ENCODE assay signal across 18 cellular contexts in the genomic region with DNA sequence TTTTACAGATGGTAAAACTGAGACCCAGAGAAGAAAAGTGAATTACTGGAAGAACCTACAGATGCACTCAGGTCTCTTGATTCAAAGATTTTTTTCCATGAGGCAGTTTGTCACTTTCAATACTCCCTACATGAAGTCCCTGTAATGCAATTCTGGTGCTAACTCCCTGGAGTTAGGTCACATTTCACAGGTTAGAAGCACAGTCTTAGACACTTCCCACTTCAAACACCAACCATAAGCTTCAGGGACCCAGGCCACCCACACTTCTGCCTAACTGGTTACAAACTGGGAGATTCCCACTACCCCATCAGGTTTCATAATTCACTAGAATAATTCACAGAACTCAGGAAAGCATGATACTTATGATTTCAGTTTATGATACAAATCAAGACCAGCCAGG. TPM values are rescaled to one million over a fixed set of nuclear protein-coding genes. Genes with fewer than 3 reads are reported as not detected.
DNase-seq lines count a peak whose midpoint lies in the region; ATAC-seq lines count a peak whose summit lies in the region.
"Had no signal": no experiment of that assay in that cellular context is flagged by ENCODE, and none has a peak within 500 bp of the region (broad histone marks: within the 10 kb centered on the region; RNA-seq: fewer than 3 reads in every experiment).

No MANE protein-coding gene starts in this region.

- DNase-seq in activated CD4-positive, alpha-beta T cell treated with anti-CD3 and anti-CD28 coated beads, Interleukin-2, amount 10 ng/mL, durations not matched to agents 24 days and 14 days: no peak
- no peak for DNase-seq in activated CD4-positive, alpha-beta T cell treated with anti-CD3 and anti-CD28 coated beads, Interleukin-2, amount 50 U/mL, for 1 hour
- no peak for DNase-seq in activated T-cell treated with anti-CD3 and anti-CD28 coated beads, Interleukin-2, amount 50 U/mL, for 24 hours
- DNase-seq in activated T-cell treated with anti-CD3 and anti-CD28 coated beads, Interleukin-2, amount 50 U/mL, for 4 hours: no peak
- DNase-seq in stimulated activated effector memory CD8-positive, alpha-beta T cell treated with anti-CD3 and anti-CD28 coated beads, Interleukin-12 subunit alpha, Interleukin-12 subunit beta, amount 100 ng/mL, for 72 hours (ENCODE audit: low spot score in 2 of 2): no peak
- DNase-seq in hepatic stellate cell (ENCODE audit: low spot score): no peak
- DNase-seq: 8988T; CD4-positive, alpha-beta memory T cell; DMS153; DMS79; GDM1 had no signal

- peaks cover 65% of the 10 kb centered on the region for H3K36me3 Mint-ChIP-seq in activated CD4-positive, alpha-beta T cell treated with anti-CD3 and anti-CD28 coated beads, Interleukin-2, amount 10 ng/mL, durations not matched to agents 24 days and 14 days (ENCODE audit: low read depth)
- peaks cover 92% of the 10 kb centered on the region for H3K36me3 Mint-ChIP-seq in activated T-cell treated with anti-CD3 and anti-CD28 coated beads, Interleukin-2, amount 50 U/mL, for 24 hours (ENCODE audit: low read depth)
- peaks cover 67% of the 10 kb centered on the region for H3K36me3 Mint-ChIP-seq in activated T-cell treated with anti-CD3 and anti-CD28 coated beads, Interleukin-2, amount 50 U/mL, for 4 hours (ENCODE audit: insufficient read depth)
- H3K36me3 Mint-ChIP-seq in activated T-helper 17 cell treated with anti-CD3 and anti-CD28 coated beads, Interleukin-2, amount 50 U/mL, for 72 hours (ENCODE audit: low read depth): peaks cover 98% of the 10 kb centered on the region
- H3K36me3 Mint-ChIP-seq in stimulated activated effector memory CD8-positive, alpha-beta T cell treated with anti-CD3 and anti-CD28 coated beads, Interleukin-12 subunit alpha, Interleukin-12 subunit beta, amount 100 ng/mL, for 72 hours: peaks cover 82% of the 10 kb centered on the region

- H3K4me3 Mint-ChIP-seq in activated CD4-positive, alpha-beta T cell treated with anti-CD3 and anti-CD28 coated beads, Interleukin-2, amount 10 ng/mL, durations not matched to agents 24 days and 14 days: no peak overlapping the region
- no peak overlapping the region for H3K4me3 Mint-ChIP-seq in activated T-cell treated with anti-CD3 and anti-CD28 coated beads, Interleukin-2, amount 50 U/mL, for 24 hours
- H3K4me3 Mint-ChIP-seq in activated T-cell treated with anti-CD3 and anti-CD28 coated beads, Interleukin-2, amount 50 U/mL, for 4 hours: no peak overlapping the region
- no peak overlapping the region for H3K4me3 Mint-ChIP-seq in activated T-helper 17 cell treated with anti-CD3 and anti-CD28 coated beads, Interleukin-2, amount 50 U/mL, for 72 hours
- no peak overlapping the region for H3K4me3 Mint-ChIP-seq in stimulated activated effector memory CD8-positive, alpha-beta T cell treated with anti-CD3 and anti-CD28 coated beads, Interleukin-12 subunit alpha, Interleukin-12 subunit beta, amount 100 ng/mL, for 72 hours
- H3K4me3 Mint-ChIP-seq: CD14-positive monocyte; CD4-positive, alpha-beta memory T cell had no signal

- H3K27ac Mint-ChIP-seq in activated CD4-positive, alpha-beta T cell treated with anti-CD3 and anti-CD28 coated beads, Interleukin-2, amount 10 ng/mL, durations not matched to agents 24 days and 14 days: peak overlapping the region; percentile 3
- peak overlapping the region; percentile 68 for H3K27ac Mint-ChIP-seq in activated T-cell treated with anti-CD3 and anti-CD28 coated beads, Interleukin-2, amount 50 U/mL, for 24 hours
- H3K27ac Mint-ChIP-seq in activated T-helper 17 cell treated with anti-CD3 and anti-CD28 coated beads, Interleukin-2, amount 50 U/mL, for 72 hours: no peak overlapping the region
- peak overlapping the region; percentile 33 for H3K27ac Mint-ChIP-seq in stimulated activated effector memory CD8-positive, alpha-beta T cell treated with anti-CD3 and anti-CD28 coated beads, Interleukin-12 subunit alpha, Interleukin-12 subunit beta, amount 100 ng/mL, for 72 hours

- no peaks in the 10 kb centered on the region for H3K27me3 Mint-ChIP-seq in activated CD4-positive, alpha-beta T cell treated with anti-CD3 and anti-CD28 coated beads, Interleukin-2, amount 10 ng/mL, durations not matched to agents 24 days and 14 days
- H3K27me3 Mint-ChIP-seq in activated T-cell treated with anti-CD3 and anti-CD28 coated beads, Interleukin-2, amount 50 U/mL, for 24 hours: no peaks in the 10 kb centered on the region
- no peaks in the 10 kb centered on the region for H3K27me3 Mint-ChIP-seq in activated T-cell treated with anti-CD3 and anti-CD28 coated beads, Interleukin-2, amount 50 U/mL, for 4 hours (ENCODE audit: low read depth)
- no peaks in the 10 kb centered on the region for H3K27me3 Mint-ChIP-seq in activated T-helper 17 cell treated with anti-CD3 and anti-CD28 coated beads, Interleukin-2, amount 50 U/mL, for 72 hours
- H3K27me3 Mint-ChIP-seq: CD4-positive, alpha-beta memory T cell had no signal

- intact Hi-C loops in activated CD4-positive, alpha-beta T cell treated with anti-CD3 and anti-CD28 coated beads, Interleukin-2, amount 10 ng/mL, durations not matched to agents 24 days and 14 days (cut with micrococcal nuclease): no loop called here

- H3K9me3 Mint-ChIP-seq in activated CD4-positive, alpha-beta T cell treated with anti-CD3 and anti-CD28 coated beads, Interleukin-2, amount 10 ng/mL, durations not matched to agents 24 days and 14 days: no peaks in the 10 kb centered on the region
- H3K9me3 Mint-ChIP-seq in activated T-cell treated with anti-CD3 and anti-CD28 coated beads, Interleukin-2, amount 50 U/mL, for 24 hours: no peaks in the 10 kb centered on the region
- H3K9me3 Mint-ChIP-seq in activated T-cell treated with anti-CD3 and anti-CD28 coated beads, Interleukin-2, amount 50 U/mL, for 4 hours: no peaks in the 10 kb centered on the region
- no peaks in the 10 kb centered on the region for H3K9me3 Mint-ChIP-seq in activated T-helper 17 cell treated with anti-CD3 and anti-CD28 coated beads, Interleukin-2, amount 50 U/mL, for 72 hours
- H3K9me3 Mint-ChIP-seq in stimulated activated effector memory CD8-positive, alpha-beta T cell treated with anti-CD3 and anti-CD28 coated beads, Interleukin-12 subunit alpha, Interleukin-12 subunit beta, amount 100 ng/mL, for 72 hours: no peaks in the 10 kb centered on the region
- H3K9me3 Mint-ChIP-seq: CD14-positive monocyte; CD4-positive, alpha-beta memory T cell had no signal

- ATAC-seq in activated T-cell treated with anti-CD3 and anti-CD28 coated beads, Interleukin-2, amount 50 U/mL, for 4 hours: no peak
- ATAC-seq in activated T-helper 17 cell treated with anti-CD3 and anti-CD28 coated beads, Interleukin-2, amount 50 U/mL, for 72 hours (replicated peaks): peak; percentile 79
- no peak for ATAC-seq in stimulated activated effector memory CD8-positive, alpha-beta T cell treated with anti-CD3 and anti-CD28 coated beads, Interleukin-12 subunit alpha, Interleukin-12 subunit beta, amount 100 ng/mL, for 72 hours

- peaks cover 2% of the 10 kb centered on the region for H3K4me1 Mint-ChIP-seq in activated CD4-positive, alpha-beta T cell treated with anti-CD3 and anti-CD28 coated beads, Interleukin-2, amount 10 ng/mL, durations not matched to agents 24 days and 14 days
- H3K4me1 Mint-ChIP-seq in activated T-cell treated with anti-CD3 and anti-CD28 coated beads, Interleukin-2, amount 50 U/mL, for 24 hours (ENCODE audit: low read depth): peaks cover 14% of the 10 kb centered on the region
- peaks cover 2% of the 10 kb centered on the region for H3K4me1 Mint-ChIP-seq in activated T-cell treated with anti-CD3 and anti-CD28 coated beads, Interleukin-2, amount 50 U/mL, for 4 hours (ENCODE audit: low read depth)
- peaks cover 13% of the 10 kb centered on the region for H3K4me1 Mint-ChIP-seq in activated T-helper 17 cell treated with anti-CD3 and anti-CD28 coated beads, Interleukin-2, amount 50 U/mL, for 72 hours
- H3K4me1 Mint-ChIP-seq in stimulated activated effector memory CD8-positive, alpha-beta T cell treated with anti-CD3 and anti-CD28 coated beads, Interleukin-12 subunit alpha, Interleukin-12 subunit beta, amount 100 ng/mL, for 72 hours: peaks cover 4% of the 10 kb centered on the region
- H3K4me1 Mint-ChIP-seq: CD14-positive monocyte; CD4-positive, alpha-beta memory T cell had no signal

RNA-seq across cellular contexts. Expression of gene FOXI1, which starts 29.0 kb away (rescaled TPM):
- total RNA-seq in activated CD4-positive, alpha-beta T cell treated with anti-CD3 and anti-CD28 coated beads, Interleukin-2, amount 10 ng/mL, durations not matched to agents 24 days and 14 days: 0.09 TPM in 1 of 2 replicates, not detected in the other
- not detected for total RNA-seq in activated T-cell treated with anti-CD3 and anti-CD28 coated beads, Interleukin-2, amount 50 U/mL, for 4 hours
- not detected for total RNA-seq in activated T-helper 17 cell treated with anti-CD3 and anti-CD28 coated beads, Interleukin-2, amount 50 U/mL, for 72 hours
- total RNA-seq: A673; CD4-positive, alpha-beta memory T cell; Daoy; GM23248; H4; HT-29 had no signal
